In the genomic region with DNA sequence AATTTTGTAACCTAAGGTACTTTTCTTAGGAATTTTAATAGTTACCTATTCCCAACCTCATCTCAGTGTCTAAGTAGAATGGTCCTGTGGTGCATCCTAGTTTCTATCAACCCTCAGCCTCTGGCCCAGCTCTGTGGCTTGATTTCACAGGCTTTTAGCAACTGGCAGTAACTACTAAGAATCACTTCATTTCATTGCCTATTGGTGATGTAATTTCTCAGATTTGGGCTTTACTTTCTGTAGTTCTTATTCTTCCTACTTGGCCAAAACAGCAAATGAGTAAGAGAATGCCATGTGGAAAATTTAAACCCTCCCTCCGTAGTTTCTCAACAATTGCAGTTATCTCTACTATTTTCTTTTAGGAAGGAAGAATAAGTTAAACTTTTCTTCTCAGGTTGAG, we compare ENCODE assay signal across 30 cellular contexts.
A peak's percentile ranks its signal among the peaks of the same experiment; 100 is the strongest.
DNase-seq lines count a peak whose midpoint lies in the region; ATAC-seq, FAIRE-seq and TF ChIP-seq lines count a peak whose summit lies in the region.
"Had no signal": no experiment of that assay in that cellular context is flagged by ENCODE, and none has a peak within 500 bp of the region (broad histone marks: within the 10 kb centered on the region; RNA-seq: fewer than 3 reads in every experiment).

No MANE protein-coding gene starts in this region.

- no peaks in the 10 kb centered on the region for H3K9me3 Mint-ChIP-seq in activated CD4-positive, alpha-beta T cell treated with anti-CD3 and anti-CD28 coated beads for 36 hours (ENCODE audit: low read depth)
- H3K9me3 Mint-ChIP-seq: activated T-helper 17 cell treated with anti-CD3 and anti-CD28 coated beads, Interleukin-2, amount 50 U/mL, for 72 hours; nephron; stimulated activated naive B cell treated with anti-CD40 and anti-IgM and Interleukin-4, amounts not matched to agents 10 μg/mL and 1 μg/mL and 100 μg/mL, for 72 hours had no signal

- no peak overlapping the region for H4K8ac ChIP-seq in mesenchymal stem cell (ENCODE audit: low read length)

- H3K79me1 ChIP-seq in mesenchymal stem cell (replicated peaks; ENCODE audit: low read length, poor library complexity, severe bottlenecking): no peaks in the 10 kb centered on the region

- H3K9me3 ChIP-seq in fibroblast of lung (ENCODE audit: control insufficient read depth, insufficient read depth, low read depth, low read length) (no peaks in the 10 kb centered on the region), mesenchymal stem cell (ENCODE audit: control insufficient read depth, low read length) (no peaks in the 10 kb centered on the region), suprapubic skin (no peaks in the 10 kb centered on the region)
- H3K9me3 ChIP-seq: A549; BLaER1 treated with 17β-estradiol and CSF1 and Interleukin-3, amounts not matched to agents 10 nM and 100 nM; SJCRH30; testis had no signal

- intact Hi-C loops in activated CD4-positive, alpha-beta T cell treated with anti-CD3 and anti-CD28 coated beads for 36 hours (cut with DNase I, micrococcal nuclease): loop anchor here (2.0 to 10.0 kb wide), 4 partner anchors 214 to 387 kb away; partner anchors contain the start of gene CDKAL1 (in 1 of the 2)

- H3K4me3 ChIP-seq in fibroblast of lung (replicated peaks in 1 of 4; ENCODE audit: control extremely low read depth in 1 of 4, insufficient read depth in 1 of 4, low read depth in 3 of 4, low read length in 4 of 4): no peak overlapping the region
- no peak overlapping the region for H3K4me3 ChIP-seq in mesenchymal stem cell (ENCODE audit: insufficient read depth in 1 of 2, low read depth in 1 of 2, low read length in 2 of 2)
- no peak overlapping the region for H3K4me3 ChIP-seq in suprapubic skin
- H3K4me3 ChIP-seq: A549; BLaER1 treated with 17β-estradiol and CSF1 and Interleukin-3, amounts not matched to agents 10 nM and 100 nM; cardiac muscle cell; coronary artery; SJCRH30; testis had no signal

- no peak overlapping the region for H3K27ac Mint-ChIP-seq in activated CD4-positive, alpha-beta T cell treated with anti-CD3 and anti-CD28 coated beads for 36 hours
- H3K27ac Mint-ChIP-seq: activated naive CD4-positive, alpha-beta T cell treated with anti-CD3 and anti-CD28 coated beads, Interleukin-2, amount 50 U/mL, for 72 hours; nephron; stimulated activated naive B cell treated with anti-CD40 and anti-IgM and Interleukin-4, amounts not matched to agents 10 μg/mL and 1 μg/mL and 100 μg/mL, for 72 hours had no signal

- CTCF ChIA-PET in activated CD4-positive, alpha-beta T cell treated with anti-CD3 and anti-CD28 coated beads for 36 hours (lab: Charles Lee): interaction anchor here (0.8 kb wide), 1 partner anchor 66 kb away, joined by 3 read pairs; no protein-coding TSS in a partner anchor

- H3K27ac ChIP-seq in fibroblast of lung (ENCODE audit: insufficient read depth, low read length) (no peak overlapping the region), mesenchymal stem cell (ENCODE audit: low read length, poor library complexity, severe bottlenecking) (no peak overlapping the region), suprapubic skin (no peak overlapping the region)
- H3K27ac ChIP-seq: A549; BLaER1 treated with 17β-estradiol and CSF1 and Interleukin-3, amounts not matched to agents 10 nM and 100 nM; cardiac muscle cell; SJCRH30; testis; VCaP had no signal

- H3K36me3 Mint-ChIP-seq in activated CD4-positive, alpha-beta T cell treated with anti-CD3 and anti-CD28 coated beads for 36 hours (ENCODE audit: low read depth): peaks cover 19% of the 10 kb centered on the region

- H4K20me1 ChIP-seq in fibroblast of lung (ENCODE audit: control insufficient read depth, extremely low read depth, insufficient read depth, low read length): no peaks in the 10 kb centered on the region
- H4K20me1 ChIP-seq: BLaER1 treated with 17β-estradiol and CSF1 and Interleukin-3, amounts not matched to agents 10 nM and 100 nM had no signal

- no peak overlapping the region for H3K14ac ChIP-seq in mesenchymal stem cell (ENCODE audit: low read length in 2 of 2)

- no peak overlapping the region for H3K9ac ChIP-seq in fibroblast of lung (ENCODE audit: insufficient read depth, low read length)
- peak overlapping the region; percentile 55 for H3K9ac ChIP-seq in mesenchymal stem cell (ENCODE audit: low read length)
- H3K9ac ChIP-seq: BLaER1 treated with 17β-estradiol and CSF1 and Interleukin-3, amounts not matched to agents 10 nM and 100 nM had no signal

- H2BK120ac ChIP-seq in mesenchymal stem cell (ENCODE audit: low read depth, low read length): no peak overlapping the region

- H3K27me3 ChIP-seq in fibroblast of lung (ENCODE audit: control insufficient read depth, insufficient read depth, low read length) (no peaks in the 10 kb centered on the region), mesenchymal stem cell (ENCODE audit: control insufficient read depth in 1 of 2, insufficient read depth in 1 of 2, low read length in 2 of 2) (no peaks in the 10 kb centered on the region), suprapubic skin (no peaks in the 10 kb centered on the region)
- H3K27me3 ChIP-seq: BLaER1 treated with 17β-estradiol and CSF1 and Interleukin-3, amounts not matched to agents 10 nM and 100 nM; cardiac muscle cell; SJCRH30; testis had no signal

- no peak overlapping the region for H2AK5ac ChIP-seq in mesenchymal stem cell (ENCODE audit: low read length, severe bottlenecking)

- POLR2A ChIA-PET in activated CD4-positive, alpha-beta T cell treated with anti-CD3 and anti-CD28 coated beads for 36 hours (lab: Charles Lee): no interaction called here

- H3K4me1 Mint-ChIP-seq in activated CD4-positive, alpha-beta T cell treated with anti-CD3 and anti-CD28 coated beads for 36 hours: peaks cover 23% of the 10 kb centered on the region

- H3K23ac ChIP-seq in mesenchymal stem cell (ENCODE audit: low read length in 2 of 2): no peak overlapping the region

- DNase-seq in AG08395 (ENCODE audit: low spot score) (peak; percentile 32), GM04503 (ENCODE audit: low read depth) (peak; percentile 30), fibroblast of lung (ENCODE audit: low read depth in 2 of 2) (peak; percentile 41 to 78), mesenchymal stem cell (no peak), suprapubic skin (ENCODE audit: low spot score in 2 of 2) (no peak), GM12891 (ENCODE audit: insufficient read length, low spot score) (no peak)
- DNase-seq in activated CD4-positive, alpha-beta T cell treated with anti-CD3 and anti-CD28 coated beads for 36 hours: no peak
- DNase-seq: activated CD4-positive, alpha-beta T cell treated with anti-CD3 and anti-CD28 coated beads for 4 hours; anterior cingulate cortex; effector CD8-positive, alpha-beta T cell; Kasumi-1; MV-4-11; NCI-H1694; NCI-H446 treated with DMSO at 0.1 percent for 48 hours; SJCRH30; small intestine; stimulated activated naive B cell treated with anti-CD40 and anti-IgM and Interleukin-4, amounts not matched to agents 10 μg/mL and 1 μg/mL and 100 μg/mL, for 72 hours; T-helper 9 cell; testis had no signal

- H4K91ac ChIP-seq in mesenchymal stem cell (ENCODE audit: low read length): no peak overlapping the region

- H3K79me2 ChIP-seq in fibroblast of lung (ENCODE audit: control insufficient read depth, insufficient read depth, low read length): no peaks in the 10 kb centered on the region

- no peak for FAIRE-seq in GM12891 (lab: Jason Lieb, UNC)
- FAIRE-seq: A549, frontal cortex, HepG2, small intestine had no signal

- H3K4me1 ChIP-seq in fibroblast of lung (ENCODE audit: control insufficient read depth, extremely low read depth, insufficient read depth, low read length) (peaks cover 2% of the 10 kb centered on the region), mesenchymal stem cell (ENCODE audit: control insufficient read depth, insufficient read depth, low read depth, low read length) (peaks cover 2% of the 10 kb centered on the region), suprapubic skin (peaks cover 3% of the 10 kb centered on the region)
- H3K4me1 ChIP-seq: BLaER1 treated with 17β-estradiol and CSF1 and Interleukin-3, amounts not matched to agents 10 nM and 100 nM; SJCRH30; testis had no signal

- H3K4me2 ChIP-seq in fibroblast of lung (ENCODE audit: extremely low read depth, insufficient read depth, low read length): no peak overlapping the region
- no peak overlapping the region for H3K4me2 ChIP-seq in mesenchymal stem cell (ENCODE audit: low read length, poor library complexity, severe bottlenecking)
- H3K4me2 ChIP-seq: A549; BLaER1 treated with 17β-estradiol and CSF1 and Interleukin-3, amounts not matched to agents 10 nM and 100 nM had no signal

- no peak overlapping the region for H2BK15ac ChIP-seq in mesenchymal stem cell (ENCODE audit: low read depth, poor library complexity, severe bottlenecking)

- TF ChIP-seq CTCF in fibroblast of lung (conservative IDR thresholded peaks at IDR 0.05 in 1 of 2, IDR thresholded peaks at IDR 0.05 in 1 of 2; ENCODE audit: low read depth in 1 of 2, low read length in 2 of 2) (no peak), suprapubic skin (IDR thresholded peaks at IDR 0.05) (no peak)

- no peak overlapping the region for H2BK12ac ChIP-seq in mesenchymal stem cell (ENCODE audit: low read length in 2 of 2)

- no CpG with 5 or more reads among the region's 1 CpG for WGBS in mesenchymal stem cell
- 68% methylated on average over 1 of the region's 1 CpG for WGBS in suprapubic skin

- no peak overlapping the region for H2BK5ac ChIP-seq in mesenchymal stem cell (ENCODE audit: low read depth, low read length, poor library complexity, severe bottlenecking)

- ATAC-seq in activated CD4-positive, alpha-beta T cell treated with anti-CD3 and anti-CD28 coated beads for 36 hours: no peak
- ATAC-seq in HG03354 (IDR thresholded peaks at IDR 0.05; ENCODE audit: poor library complexity, severe bottlenecking, unreplicated experiment): no peak
- ATAC-seq: A549; activated naive CD4-positive, alpha-beta T cell treated with anti-CD3 and anti-CD28 coated beads, Interleukin-2, amount 50 U/mL, for 72 hours; activated T-helper 17 cell treated with anti-CD3 and anti-CD28 coated beads, Interleukin-2, amount 50 U/mL, for 72 hours; HepG2; stimulated activated naive B cell treated with anti-CD40 and anti-IgM and Interleukin-4, amounts not matched to agents 10 μg/mL and 1 μg/mL and 100 μg/mL, for 72 hours had no signal

- H2AFZ ChIP-seq in fibroblast of lung (ENCODE audit: low read length) (no peak overlapping the region), mesenchymal stem cell (ENCODE audit: low read depth, low read length) (no peak overlapping the region)

- no peak for TF ChIP-seq EP300 in suprapubic skin (IDR thresholded peaks at IDR 0.05)

- H3K36me3 ChIP-seq in fibroblast of lung (ENCODE audit: control insufficient read depth, insufficient read depth, low read length) (no peaks in the 10 kb centered on the region), mesenchymal stem cell (ENCODE audit: control insufficient read depth in 1 of 2, insufficient read depth in 2 of 2, low read depth in 1 of 2, low read length in 2 of 2) (no peaks in the 10 kb centered on the region), suprapubic skin (no peaks in the 10 kb centered on the region)
- H3K36me3 ChIP-seq: BLaER1 treated with 17β-estradiol and CSF1 and Interleukin-3, amounts not matched to agents 10 nM and 100 nM; cardiac muscle cell; SJCRH30 had no signal

- H3K4ac ChIP-seq in mesenchymal stem cell (ENCODE audit: low read depth in 1 of 2, low read length in 2 of 2): no peak overlapping the region

- TF ChIP-seq POLR2A in suprapubic skin (IDR thresholded peaks at IDR 0.05): no peak
- TF ChIP-seq POLR2A in GM12891 (IDR thresholded peaks at IDR 0.05; ENCODE audit: low read depth, low read length): no peak

- no peak overlapping the region for H3K18ac ChIP-seq in mesenchymal stem cell (ENCODE audit: low read depth in 1 of 2, low read length in 2 of 2)

- H3K4me3 Mint-ChIP-seq in activated CD4-positive, alpha-beta T cell treated with anti-CD3 and anti-CD28 coated beads for 36 hours: no peak overlapping the region
- H3K4me3 Mint-ChIP-seq: activated T-helper 17 cell treated with anti-CD3 and anti-CD28 coated beads, Interleukin-2, amount 50 U/mL, for 72 hours; nephron; stimulated activated naive B cell treated with anti-CD40 and anti-IgM and Interleukin-4, amounts not matched to agents 10 μg/mL and 1 μg/mL and 100 μg/mL, for 72 hours had no signal

- H3K27me3 Mint-ChIP-seq in activated CD4-positive, alpha-beta T cell treated with anti-CD3 and anti-CD28 coated beads for 36 hours: no peaks in the 10 kb centered on the region
- H3K27me3 Mint-ChIP-seq: activated T-helper 17 cell treated with anti-CD3 and anti-CD28 coated beads, Interleukin-2, amount 50 U/mL, for 72 hours; stimulated activated naive B cell treated with anti-CD40 and anti-IgM and Interleukin-4, amounts not matched to agents 10 μg/mL and 1 μg/mL and 100 μg/mL, for 72 hours had no signal

Comparison
In these comparisons a context has a peak if more than half of its experiments do, and no peak if none do; other contexts are left out.
1. DNase-seq: peak in AG08395 (single experiment), GM04503 (single experiment) and fibroblast of lung (2 of 2); none in mesenchymal stem cell (single experiment), suprapubic skin (0 of 2), activated CD4-positive, alpha-beta T cell treated with anti-CD3 and anti-CD28 coated beads for 36 hours (single experiment) and GM12891 (single experiment).